In genomic region chr1:21976703-21977239, GRCh38 we compare ENCODE assay signal across 15 cellular contexts. TPM values are rescaled to one million over a fixed set of nuclear protein-coding genes. Genes with fewer than 3 reads are reported as not detected.
DNase-seq lines count a peak whose midpoint lies in the region; ATAC-seq, FAIRE-seq and TF ChIP-seq lines count a peak whose summit lies in the region.
"Not testable (repeated sequence)": the region's sequence is repeated elsewhere in the genome, so short reads cannot be mapped to it uniquely, and the experiment has no call there.
"Had no signal": no experiment of that assay in that cellular context is flagged by ENCODE, and none has a peak within 500 bp of the region (broad histone marks: within the 10 kb centered on the region; RNA-seq: fewer than 3 reads in every experiment).

A gene with protein sequence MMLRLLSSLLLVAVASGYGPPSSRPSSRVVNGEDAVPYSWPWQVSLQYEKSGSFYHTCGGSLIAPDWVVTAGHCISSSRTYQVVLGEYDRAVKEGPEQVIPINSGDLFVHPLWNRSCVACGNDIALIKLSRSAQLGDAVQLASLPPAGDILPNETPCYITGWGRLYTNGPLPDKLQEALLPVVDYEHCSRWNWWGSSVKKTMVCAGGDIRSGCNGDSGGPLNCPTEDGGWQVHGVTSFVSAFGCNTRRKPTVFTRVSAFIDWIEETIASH (plus strand): TSS chr1:21977022. CDS start chr1:21977040, 18 bp downstream.

- FAIRE-seq in endothelial cell of umbilical vein (lab: Jason Lieb, UNC): peak; percentile 64

- not testable (repeated sequence) for H3K27me3 ChIP-seq in endothelial cell of umbilical vein (ENCODE audit: control insufficient read depth in 2 of 2, insufficient read depth in 2 of 2, low read length in 2 of 2); neuronal stem cell (ENCODE audit: control insufficient read depth in 3 of 3, insufficient read depth in 3 of 3, low read depth in 1 of 3, low read length in 3 of 3)

- not testable (repeated sequence) for H3K79me1 ChIP-seq in neuronal stem cell (ENCODE audit: low read depth, low read length)

- not testable (repeated sequence) for H3K4me3 Mint-ChIP-seq in WTC11; MCF 10A (ENCODE audit: unreplicated experiment); progenitor cell of endocrine pancreas (ENCODE audit: low read depth); type B pancreatic cell

- H3K14ac ChIP-seq in neuronal stem cell (ENCODE audit: low read length): peak within 1 kb of the TSS; percentile 17

- H3K36me3 Mint-ChIP-seq in WTC11; MCF 10A (ENCODE audit: insufficient read depth, unreplicated experiment); progenitor cell of endocrine pancreas (ENCODE audit: insufficient read depth); type B pancreatic cell: not testable (repeated sequence)

- H3K79me2 ChIP-seq in endothelial cell of umbilical vein (ENCODE audit: control insufficient read depth, insufficient read depth, low read length): not testable (repeated sequence)

- not testable (repeated sequence) for H3K4me1 ChIP-seq in HEK293 (ENCODE audit: control insufficient read depth, insufficient read depth, low read length); neuronal stem cell (ENCODE audit: control insufficient read depth in 2 of 2, insufficient read depth in 1 of 2, low read depth in 1 of 2, low read length in 2 of 2)
- H3K4me1 ChIP-seq in endothelial cell of umbilical vein (ENCODE audit: control insufficient read depth, extremely low read depth, insufficient read depth, low read length): peaks cover 24% of the 10 kb centered on the region

- not testable (repeated sequence) for H3K27ac ChIP-seq in HEK293 (ENCODE audit: extremely low read depth, low read depth, low read length); endothelial cell of umbilical vein (ENCODE audit: insufficient read depth, low read depth, low read length); neuronal stem cell (replicated peaks; ENCODE audit: low read length)

- H3K27ac Mint-ChIP-seq in WTC11 (0 out of 2 replicates have a peak within 1 kb of the TSS, but pooled peaks have one; percentile 23), MCF 10A (ENCODE audit: low read depth, unreplicated experiment) (peak within 1 kb of the TSS; percentile 19), progenitor cell of endocrine pancreas (peak within 1 kb of the TSS; percentile 88), type B pancreatic cell (peak within 1 kb of the TSS; percentile 26)

- not testable (repeated sequence) for H2BK12ac ChIP-seq in neuronal stem cell (ENCODE audit: low read length)

- POLR2A ChIA-PET in HEK293 (lab: Yijun Ruan, JAX); WTC11 (lab: Charles Lee); MCF 10A (lab: Yijun Ruan, JAX); endothelial cell of umbilical vein (lab: Charles Lee): not testable (repeated sequence)

- not testable (repeated sequence) for H3K27me3 Mint-ChIP-seq in WTC11 (ENCODE audit: low read depth); MCF 10A (ENCODE audit: insufficient read depth, unreplicated experiment); progenitor cell of endocrine pancreas; type B pancreatic cell

- not testable (repeated sequence) for ATAC-seq in WTC11

- not testable (repeated sequence) for H2AK5ac ChIP-seq in neuronal stem cell (ENCODE audit: low read depth, low read length)

- not testable (repeated sequence) for H3K9me1 ChIP-seq in endothelial cell of umbilical vein (replicated peaks; ENCODE audit: control insufficient read depth, extremely low read depth, insufficient read depth, low read length)

- not testable (repeated sequence) for DNase-seq in WTC11 (ENCODE audit: low spot score); MCF 10A (ENCODE audit: unreplicated experiment); endothelial cell of umbilical vein (ENCODE audit: low read depth, low spot score); neuronal stem cell (ENCODE audit: low spot score); progenitor cell of endocrine pancreas (ENCODE audit: low spot score, unreplicated experiment); type B pancreatic cell (ENCODE audit: extremely low spot score, unreplicated experiment)

- dilution Hi-C loops in endothelial cell of umbilical vein (cut with MboI; ENCODE audit: extremely low pct_ligation_motif_present, low sequenced_read_pairs): not testable (repeated sequence)

- not testable (repeated sequence) for H3K9me3 Mint-ChIP-seq in WTC11; MCF 10A (ENCODE audit: unreplicated experiment); progenitor cell of endocrine pancreas (ENCODE audit: low read depth); type B pancreatic cell

- not testable (repeated sequence) for BruUV-seq in MCF 10A (replicated peaks; lab: Mats Ljungman, UMichigan); endothelial cell of umbilical vein (replicated peaks; lab: Mats Ljungman, UMichigan)

- H4K20me1 ChIP-seq in endothelial cell of umbilical vein (replicated peaks; ENCODE audit: control insufficient read depth, extremely low read depth, insufficient read depth, low read length): not testable (repeated sequence)

- H3K9me3 ChIP-seq in HEK293 (ENCODE audit: control insufficient read depth, insufficient read depth, low read depth, low read length); endothelial cell of umbilical vein (replicated peaks; ENCODE audit: control insufficient read depth, insufficient read depth, low read length); neuronal stem cell (replicated peaks in 1 of 2; ENCODE audit: control insufficient read depth in 2 of 2, insufficient read depth in 1 of 2, low read depth in 1 of 2, low read length in 2 of 2): not testable (repeated sequence)

- H4K91ac ChIP-seq in neuronal stem cell (ENCODE audit: low read depth, low read length, poor library complexity): not testable (repeated sequence)

- not testable (repeated sequence) for H3K36me3 ChIP-seq in HEK293 (ENCODE audit: control insufficient read depth in 2 of 2, insufficient read depth in 1 of 2, low read length in 2 of 2); endothelial cell of umbilical vein (ENCODE audit: control insufficient read depth in 2 of 2, extremely low read depth in 1 of 2, insufficient read depth in 2 of 2, low read length in 2 of 2); neuronal stem cell (replicated peaks in 1 of 2; ENCODE audit: control insufficient read depth in 2 of 2, insufficient read depth in 2 of 2, low read length in 2 of 2)

- TF ChIP-seq CTCF in HEK293 (tag by site-specific recombination; IDR thresholded peaks at IDR 0.05); WTC11 (IDR thresholded peaks at IDR 0.05); MCF 10A (IDR thresholded peaks at IDR 0.05; ENCODE audit: unreplicated experiment); endothelial cell of umbilical vein (IDR thresholded peaks at IDR 0.05; ENCODE audit: extremely low read depth in 1 of 2, insufficient read depth in 1 of 2, low read depth in 1 of 2, low read length in 2 of 2); progenitor cell of endocrine pancreas (IDR thresholded peaks at IDR 0.05; ENCODE audit: unreplicated experiment); type B pancreatic cell (conservative IDR thresholded peaks at IDR 0.05): not testable (repeated sequence)

- H3K4me1 Mint-ChIP-seq in WTC11 (peaks cover 13% of the 10 kb centered on the region), progenitor cell of endocrine pancreas (ENCODE audit: low read depth) (peaks cover 13% of the 10 kb centered on the region)
- H3K4me1 Mint-ChIP-seq in MCF 10A (ENCODE audit: insufficient read depth, unreplicated experiment); type B pancreatic cell (ENCODE audit: unreplicated experiment): not testable (repeated sequence)

- H3K23ac ChIP-seq in neuronal stem cell (ENCODE audit: low read depth, low read length, poor library complexity): not testable (repeated sequence)

- not testable (repeated sequence) for H2BK15ac ChIP-seq in neuronal stem cell (ENCODE audit: low read length)

- H3K9ac ChIP-seq in endothelial cell of umbilical vein (replicated peaks; ENCODE audit: extremely low read depth, insufficient read depth, low read length); neuronal stem cell (ENCODE audit: low read depth, low read length, poor library complexity): not testable (repeated sequence)

- H4K8ac ChIP-seq in neuronal stem cell (ENCODE audit: low read depth, low read length): not testable (repeated sequence)

- CTCF ChIA-PET in HEK293 (lab: Yijun Ruan, JAX) (interaction anchor here (0.6 to 1.3 kb wide), 3 partner anchors 12 to 28 kb away, joined by 3 read pairs; no protein-coding TSS in a partner anchor), MCF 10A (lab: Yijun Ruan, JAX) (interaction anchor here (0.7 kb wide), 1 partner anchor 650 kb away, joined by 3 read pairs; no protein-coding TSS in a partner anchor), endothelial cell of umbilical vein (lab: Charles Lee) (interaction anchor here (1.2 kb wide), 1 partner anchor 440 kb away, joined by 3 read pairs; no protein-coding TSS in a partner anchor)
- CTCF ChIA-PET in WTC11 (lab: Charles Lee): not testable (repeated sequence)

- H3K4me2 ChIP-seq in endothelial cell of umbilical vein (ENCODE audit: insufficient read depth, low read length); neuronal stem cell (ENCODE audit: insufficient read depth, low read length, poor library complexity, severe bottlenecking): not testable (repeated sequence)

- intact Hi-C loops in MCF 10A (cut with micrococcal nuclease); endothelial cell of umbilical vein (cut with micrococcal nuclease): not testable (repeated sequence)

- not testable (repeated sequence) for H2BK120ac ChIP-seq in neuronal stem cell (ENCODE audit: low read depth, low read length)

- not testable (repeated sequence) for H3K4ac ChIP-seq in neuronal stem cell (ENCODE audit: low read length)

- WGBS in neuronal stem cell (ENCODE audit: extremely low coverage in 2 of 2, insufficient read length in 2 of 2, insufficient replicate concordance in 1 of 2), 2 donors: no CpG with 5 or more reads among the region's 9 CpGs

- not testable (repeated sequence) for TF ChIP-seq POLR2A in endothelial cell of umbilical vein (IDR thresholded peaks at IDR 0.05; ENCODE audit: low read depth, low read length)

- H3K4me3 ChIP-seq in HEK293 (ENCODE audit: low read depth, low read length); endothelial cell of umbilical vein (replicated peaks in 1 of 3; ENCODE audit: insufficient read depth in 1 of 3, low read depth in 1 of 3, low read length in 3 of 3); neuronal stem cell (ENCODE audit: low read length in 2 of 2): not testable (repeated sequence)

- H2AFZ ChIP-seq in endothelial cell of umbilical vein (ENCODE audit: low read depth, low read length); neuronal stem cell (ENCODE audit: low read length): not testable (repeated sequence)

- H2BK5ac ChIP-seq in neuronal stem cell (ENCODE audit: low read length): not testable (repeated sequence)

- not testable (repeated sequence) for H3K18ac ChIP-seq in neuronal stem cell (ENCODE audit: low read length)

RNA-seq across cellular contexts. Expression of the gene that starts here (rescaled TPM):
- total RNA-seq in WTC11 (2021) (4.4 to 6.7 TPM (median 5.0 TPM) in 3 replicates), MCF 10A (2022) (not detected in 2 replicates), endothelial cell of umbilical vein (0.48 TPM in 1 of 2 replicates, not detected in the other), progenitor cell of endocrine pancreas (0.58 TPM in 1 of 2 replicates, not detected in the other), type B pancreatic cell (ENCODE audit: low replicate concordance) (not detected in 2 replicates)
- polyA plus RNA-seq in endothelial cell of umbilical vein: 0.30 and 0.32 TPM in 2 replicates
- 0.10 and 0.20 TPM in 2 replicates for polyA plus RNA-seq in endothelial cell of umbilical vein (2011; cell fraction: cytosol; rRNA removed)
- polyA plus RNA-seq in endothelial cell of umbilical vein (2011; cell fraction: nucleus; rRNA removed): 0.25 and 0.29 TPM in 2 replicates
- polyA plus RNA-seq in endothelial cell of umbilical vein (2012): not detected in 2 replicates
- polyA minus RNA-seq in endothelial cell of umbilical vein: 0.39 TPM in 1 of 2 replicates, not detected in the other
- polyA minus RNA-seq in endothelial cell of umbilical vein (2011; cell fraction: cytosol; rRNA and poly(A)+ RNA removed): not detected
- 1.5 TPM in 1 of 2 replicates, not detected in the other for polyA minus RNA-seq in endothelial cell of umbilical vein (2011; cell fraction: nucleus; rRNA and poly(A)+ RNA removed)
- polyA plus RNA-seq in neuronal stem cell (2013, experiment 1 of 2): not detected
- not detected for polyA plus RNA-seq in neuronal stem cell (2013, experiment 2 of 2)
- total RNA-seq: A172; A673; CD4-positive, alpha-beta memory T cell; GM23248; H1; H7 had no signal
- polyA plus RNA-seq: BJ; CD4-positive, alpha-beta memory T cell; GM12878; GM23248; H1 had no signal

Comparison
In these comparisons a context has a peak if more than half of its experiments do, and no peak if none do; other contexts are left out.
1. H3K27ac Mint-ChIP-seq: peak in every context shown above with its lines; median percentile 88 in progenitor cell of endocrine pancreas; 26 in type B pancreatic cell; 23 in WTC11; 19 in MCF 10A.